In the genomic region with DNA sequence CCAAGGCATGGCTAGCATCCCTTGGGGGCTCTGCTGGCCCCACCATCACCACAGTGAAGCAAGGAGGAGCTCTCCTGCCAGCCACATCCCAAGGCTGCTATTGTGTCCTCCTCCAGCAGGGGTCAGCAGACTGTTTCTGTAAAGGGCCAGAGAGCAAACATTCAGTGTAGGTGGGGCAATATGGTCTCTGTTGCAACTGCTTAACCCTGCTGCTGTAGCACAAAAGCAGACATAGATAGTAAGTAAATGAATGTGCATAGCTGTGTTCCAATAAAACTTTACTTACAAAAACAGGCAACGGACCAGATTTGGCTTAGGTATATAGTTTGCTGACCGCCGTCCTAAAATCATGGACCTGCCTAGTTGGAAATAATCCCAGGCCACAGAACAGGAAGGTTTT, we compare ENCODE assay signal across 8 cellular contexts. TPM values are rescaled to one million over a fixed set of nuclear protein-coding genes. Genes with fewer than 3 reads are reported as not detected.
DNase-seq lines count a peak whose midpoint lies in the region; ATAC-seq and TF ChIP-seq lines count a peak whose summit lies in the region.

No MANE protein-coding gene starts in this region.

- no peaks in the 10 kb centered on the region for H3K79me2 ChIP-seq in Karpas-422 (ENCODE audit: low read length)
- no peaks in the 10 kb centered on the region for H3K79me2 ChIP-seq in PC-3 (ENCODE audit: low read length)

- BruUV-seq in PC-3 (replicated peaks; lab: Mats Ljungman, UMichigan), result no TSS peak

- no peak overlapping the region for H2AFZ ChIP-seq in Karpas-422 (ENCODE audit: low read length)
- H2AFZ ChIP-seq in PC-3 (ENCODE audit: low read length), result no peak overlapping the region

- WGBS in suprapubic skin, result 87% methylated on average over 3 of the region's 3 CpGs

- H3K36me3 ChIP-seq in Karpas-422 (ENCODE audit: insufficient read depth, low read length) (no peaks in the 10 kb centered on the region), PC-3 (ENCODE audit: low read depth, low read length) (no peaks in the 10 kb centered on the region), suprapubic skin (no peaks in the 10 kb centered on the region)

- H3K27me3 ChIP-seq in Karpas-422 (ENCODE audit: low read length) (no peaks in the 10 kb centered on the region), PC-3 (ENCODE audit: low read length) (no peaks in the 10 kb centered on the region), suprapubic skin (no peaks in the 10 kb centered on the region)

- H3K4me3 ChIP-seq in Karpas-422 (ENCODE audit: low read length), result no peak overlapping the region
- no peak overlapping the region for H3K4me3 ChIP-seq in PC-3 (ENCODE audit: low read length)
- no peak overlapping the region for H3K4me3 ChIP-seq in fibroblast of pulmonary artery (replicated peaks; ENCODE audit: low read depth, low read length)
- H3K4me3 ChIP-seq in suprapubic skin, result no peak overlapping the region

- no peaks in the 10 kb centered on the region for H3F3A ChIP-seq in PC-3 (ENCODE audit: low read length, unreplicated experiment)

- H3K4me2 ChIP-seq in Karpas-422 (ENCODE audit: low read depth, low read length, poor library complexity, severe bottlenecking), result no peak overlapping the region
- H3K4me2 ChIP-seq in PC-3 (ENCODE audit: low read length), result no peak overlapping the region

- TF ChIP-seq EP300 in suprapubic skin (IDR thresholded peaks at IDR 0.05), result no peak

- POLR2A ChIA-PET in PC-3 (lab: Charles Lee; ENCODE audit: unreplicated experiment), result no interaction called here

- DNase-seq in AML-193 (lab: John Stamatoyannopoulos, UW) (peak; percentile 86), Karpas-422 (peak; percentile 92), PC-3 (peak; percentile 74), activated T-cell treated with anti-CD3 and anti-CD28 coated beads for 48 hours (ENCODE audit: low read depth) (peak; percentile 60), fibroblast of pulmonary artery (ENCODE audit: low read depth) (peak; percentile 90), nucleus accumbens (lab: John Stamatoyannopoulos, UW) (peak in 39 of 56 donors; percentile 4 to 72 (median 22)), suprapubic skin (ENCODE audit: low spot score in 2 of 2) (peak; percentile 87 to 88)

- H3K4me1 ChIP-seq in Karpas-422 (ENCODE audit: low read length), result 0 out of 2 replicates have a peak, but pooled peaks cover 2% of the 10 kb centered on the region
- no peaks in the 10 kb centered on the region for H3K4me1 ChIP-seq in PC-3 (ENCODE audit: insufficient read depth, low read length)
- H3K4me1 ChIP-seq in suprapubic skin, result peaks cover 40% of the 10 kb centered on the region

- no peak for TF ChIP-seq POLR2A in suprapubic skin (IDR thresholded peaks at IDR 0.05)

- intact Hi-C loops in PC-3 (cut with micrococcal nuclease), result no loop called here

- CTCF ChIA-PET in PC-3 (lab: Charles Lee), result interaction anchor here (0.6 to 1.0 kb wide), 3 partner anchors 11 to 363 kb away, joined by 3 to 4 read pairs (median 3); no protein-coding TSS in a partner anchor

- H3K9me2 ChIP-seq in Karpas-422 (replicated peaks; ENCODE audit: insufficient read depth, low read length) (no peaks in the 10 kb centered on the region), PC-3 (replicated peaks; ENCODE audit: low read length) (no peaks in the 10 kb centered on the region)

- ATAC-seq in GM19035 (IDR thresholded peaks at IDR 0.05; ENCODE audit: unreplicated experiment) (peak; percentile 70), PC-3 (peak; percentile 79)

- TF ChIP-seq CTCF in PC-3 (conservative IDR thresholded peaks at IDR 0.05; ENCODE audit: low read depth, low read length) (peak; percentile 65), fibroblast of pulmonary artery (IDR thresholded peaks at IDR 0.05; ENCODE audit: low read length, missing control alignments) (peak; percentile 98), suprapubic skin (IDR thresholded peaks at IDR 0.05) (peak; percentile 46 to 90)

- H3K9me3 ChIP-seq in Karpas-422 (ENCODE audit: low read length) (no peaks in the 10 kb centered on the region), PC-3 (ENCODE audit: low read length) (no peaks in the 10 kb centered on the region), suprapubic skin (no peaks in the 10 kb centered on the region)

- no peak overlapping the region for H3K9ac ChIP-seq in Karpas-422 (ENCODE audit: low read length)
- no peak overlapping the region for H3K9ac ChIP-seq in PC-3 (ENCODE audit: low read length)

- H3K27ac ChIP-seq in Karpas-422 (ENCODE audit: low read length) (no peak overlapping the region), PC-3 (ENCODE audit: low read length) (no peak overlapping the region), suprapubic skin (no peak overlapping the region)

- H4K20me1 ChIP-seq in Karpas-422 (ENCODE audit: insufficient read depth, low read depth, low read length) (0 out of 2 replicates have a peak, but pooled peaks cover 1% of the 10 kb centered on the region), PC-3 (ENCODE audit: low read length) (no peaks in the 10 kb centered on the region)

RNA-seq across cellular contexts. Expression of a gene that starts 36.4 kb away (rescaled TPM):
- not detected in 2 replicates for total RNA-seq in Karpas-422 (2014; rRNA removed; shearing (Covaris generic); ENCODE audit: low replicate concordance)
- total RNA-seq in PC-3 (2014; rRNA removed), result 1.1 and 1.3 TPM in 2 replicates
- total RNA-seq in suprapubic skin, result 10 to 100 TPM; 26.0 to 50.6 (median 46.2) TPM

Comparison
In these comparisons a context has a peak if more than half of its experiments do, and no peak if none do; other contexts are left out.
1. DNase-seq: peak in every context shown above with its lines; median percentile 92 in Karpas-422; 90 in fibroblast of pulmonary artery; 88 in suprapubic skin; 86 in AML-193; 74 in PC-3; 60 in activated T-cell treated with anti-CD3 and anti-CD28 coated beads for 48 hours; 22 in nucleus accumbens.
2. RNA of a gene that starts 36.4 kb away (total RNA-seq): 26.0 to 50.6 TPM in suprapubic skin; 1.1 to 1.3 TPM in PC-3 and not detected in Karpas-422; every median in the first group is over 10 times any median in the second.
3. Peak in every context shown above with its lines, with median percentiles within 50 percentile points of each other: CTCF ChIP-seq.